Comparison of ENCODE assay signal across 10 cellular contexts in the genomic region with DNA sequence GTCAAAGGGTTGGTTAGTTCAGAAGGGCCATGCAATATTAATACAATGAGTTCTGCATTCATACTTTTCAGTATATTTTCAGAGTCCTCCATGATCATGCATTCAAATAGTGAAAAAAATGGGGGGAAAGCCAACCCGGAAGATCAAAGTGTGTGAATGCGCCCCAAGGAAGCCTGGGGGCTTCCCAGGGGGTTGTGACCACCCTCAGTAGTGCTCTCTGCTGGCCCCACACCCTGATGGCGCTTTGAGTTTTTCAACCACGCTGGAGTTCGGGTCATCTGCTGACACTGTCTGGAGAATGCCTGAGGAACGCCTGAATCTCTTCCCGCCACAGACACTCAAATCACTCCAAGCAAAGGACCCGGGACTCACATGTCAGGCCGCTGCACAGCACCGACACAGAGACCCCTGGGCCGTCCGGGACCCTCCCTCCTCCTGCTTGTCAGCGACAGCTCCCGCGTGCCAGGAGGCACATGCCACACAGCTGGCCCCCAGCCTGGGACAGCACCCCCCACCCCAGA. TPM values are rescaled to one million over a fixed set of nuclear protein-coding genes. Genes with fewer than 3 reads are reported as not detected.
A peak's percentile ranks its signal among the peaks of the same experiment; 100 is the strongest.
DNase-seq lines count a peak whose midpoint lies in the region; ATAC-seq, FAIRE-seq and TF ChIP-seq lines count a peak whose summit lies in the region.
"Had no signal": no experiment of that assay in that cellular context is flagged by ENCODE, and none has a peak within 500 bp of the region (broad histone marks: within the 10 kb centered on the region; RNA-seq: fewer than 3 reads in every experiment).

No MANE protein-coding gene starts in this region.

- peaks cover 43% of the 10 kb centered on the region for H3K79me2 ChIP-seq in HepG2 (ENCODE audit: insufficient read depth, low read length)

- H3K4me2 ChIP-seq in HepG2 (ENCODE audit: low read depth, low read length) = peak overlapping the region; percentile 87

- H2AFZ ChIP-seq in HepG2 (ENCODE audit: low read length) = no peak overlapping the region

- peaks cover 20% of the 10 kb centered on the region for H3K27me3 Mint-ChIP-seq in brain

- no peaks in the 10 kb centered on the region for H3K36me3 Mint-ChIP-seq in brain
- H3K36me3 Mint-ChIP-seq: CD4-positive, CD25-positive, alpha-beta regulatory T cell had no signal

- H3K9me3 ChIP-seq in HepG2 (ENCODE audit: low read length) (no peaks in the 10 kb centered on the region), tibial artery (no peaks in the 10 kb centered on the region)

- peaks cover 10% of the 10 kb centered on the region; the same call in 1 of the 2 replicates for H4K20me1 ChIP-seq in HepG2 (ENCODE audit: insufficient read depth, low read length)

- H3K4me1 ChIP-seq in HepG2 (ENCODE audit: insufficient read depth, low read length) (peaks cover 68% of the 10 kb centered on the region), tibial artery (peaks cover 0 to 88% (median 69%) of the 10 kb centered on the region in 4 donors)

- H3K4me3 ChIP-seq in HepG2 (replicated peaks in 1 of 3; ENCODE audit: insufficient read depth in 1 of 3, low read depth in 2 of 3, low read length in 3 of 3) (peak overlapping the region; percentile 86 to 91 (median 89)), tibial artery (peak overlapping the region; percentile 72)

- TF ChIP-seq EP300 in HepG2 (IDR thresholded peaks at IDR 0.05; ENCODE audit: low read depth in 2 of 2, low read length in 2 of 2) (no peak), HepG2 (CRISPR knock-in tag; IDR thresholded peaks at IDR 0.05; ENCODE audit: borderline replicate concordance) (no peak)

- H3K27ac ChIP-seq in HepG2 (ENCODE audit: extremely low read length, insufficient read depth, low read length) (peak overlapping the region; percentile 82), tibial artery (peak overlapping the region; percentile 88 to 89)

- no peaks in the 10 kb centered on the region; a peak in 1 of 5 replicates for H3K27me3 ChIP-seq in HepG2 (ENCODE audit: control insufficient read depth in 1 of 2, insufficient read depth in 2 of 2, low read length in 2 of 2)
- no peaks in the 10 kb centered on the region for H3K27me3 ChIP-seq in tibial artery

- peak overlapping the region; percentile 74 to 98 (median 95) for H3K4me3 Mint-ChIP-seq in brain
- H3K4me3 Mint-ChIP-seq: activated T-helper 1 cell treated with anti-CD3 and anti-CD28 coated beads, Interleukin-12 subunit alpha, Interleukin-12 subunit beta, Interleukin-2, Interleukin-4 antibody, amounts not matched to agents 30 ng/mL and 10 ng/mL and 1 ng/mL, durations not matched to agents 14 hours and 24 hours and 36 hours; CD4-positive, CD25-positive, alpha-beta regulatory T cell had no signal

- BruUV-seq in HepG2 (replicated peaks; lab: Mats Ljungman, UMichigan) = no TSS peak

- H3K4me1 Mint-ChIP-seq in brain = peaks cover 75% of the 10 kb centered on the region
- H3K4me1 Mint-ChIP-seq: CD4-positive, CD25-positive, alpha-beta regulatory T cell had no signal

- in situ Hi-C loops in HepG2 (cut with HindIII; ENCODE audit: extremely low pct_ligation_motif_present, low pct_unique_long_range_greater_than_20kb) = no loop called here

- POLR2A ChIA-PET in HepG2 (lab: Yijun Ruan, JAX) = interaction anchor here (0.7 to 3.3 kb wide), 18 partner anchors 10 to 225 kb away, joined by 3 to 25 read pairs (median 5); no protein-coding TSS in a partner anchor

- TF ChIP-seq CTCF in brain (conservative IDR thresholded peaks at IDR 0.05) (peak in 1 of 2 experiments; percentile 13), HepG2 (CRISPR knock-in tag; IDR thresholded peaks at IDR 0.05) (0 out of 2 replicates have a peak, but pooled peaks have one; percentile 31), tibial artery (IDR thresholded peaks at IDR 0.05) (no peak)

- peak overlapping the region in 4 of 5 experiments; percentile 85 to 94 (median 90) for H3K27ac Mint-ChIP-seq in brain
- H3K27ac Mint-ChIP-seq: activated T-helper 1 cell treated with anti-CD3 and anti-CD28 coated beads, Interleukin-12 subunit alpha, Interleukin-12 subunit beta, Interleukin-2, Interleukin-4 antibody, amounts not matched to agents 30 ng/mL and 10 ng/mL and 1 ng/mL, durations not matched to agents 14 hours and 24 hours and 36 hours; CD4-positive, CD25-positive, alpha-beta regulatory T cell had no signal

- TF ChIP-seq RAD21 in HepG2 (CRISPR knock-in tag; IDR thresholded peaks at IDR 0.05) = no peak

- ATAC-seq in HepG2 (peak; percentile 11), HG02571 (IDR thresholded peaks at IDR 0.05; ENCODE audit: unreplicated experiment) (no peak), GM21717 (IDR thresholded peaks at IDR 0.05; ENCODE audit: unreplicated experiment) (no peak), GM18870 (IDR thresholded peaks at IDR 0.05; ENCODE audit: unreplicated experiment) (no peak)

- peak overlapping the region; percentile 92 for H3K9ac ChIP-seq in HepG2 (ENCODE audit: insufficient read depth, low read depth, low read length)

- CTCF ChIA-PET in HepG2 (lab: Yijun Ruan, JAX; ENCODE audit: low intra/inter-chr PET ratio, low total read pairs) = no interaction called here

- intact Hi-C loops in HepG2 (cut with micrococcal nuclease; ENCODE audit: unreplicated experiment) (loop anchor here (1.0 to 5.0 kb wide), 4 partner anchors 41 to 236 kb away; no protein-coding TSS in a partner anchor), tibial artery (cut with DNase I; ENCODE audit: low total_unique reads) (loop anchor here (10.0 kb wide), 1 partner anchor 194 kb away; no protein-coding TSS in a partner anchor)

- H3K9me3 Mint-ChIP-seq in brain = peaks cover 4 to 10% (median 6%) of the 10 kb centered on the region in 5 experiments
- H3K9me3 Mint-ChIP-seq: activated T-helper 1 cell treated with anti-CD3 and anti-CD28 coated beads, Interleukin-12 subunit alpha, Interleukin-12 subunit beta, Interleukin-2, Interleukin-4 antibody, amounts not matched to agents 30 ng/mL and 10 ng/mL and 1 ng/mL, durations not matched to agents 14 hours and 24 hours and 36 hours had no signal

- WGBS in HepG2 (ENCODE audit: low lambda C conversion rate) = 0% methylated on average over 11 of the region's 15 CpGs

- peaks cover 1 to 11% of the 10 kb centered on the region in 2 experiments; a peak in 4 of 5 replicates for H3K36me3 ChIP-seq in HepG2 (replicated peaks in 1 of 2; ENCODE audit: control insufficient read depth in 1 of 2, insufficient read depth in 2 of 2, low read length in 2 of 2)
- H3K36me3 ChIP-seq in tibial artery = no peaks in the 10 kb centered on the region

- no peak for TF ChIP-seq POLR2A in HepG2 (IDR thresholded peaks at IDR 0.05; ENCODE audit: insufficient read depth in 1 of 2, low read depth in 2 of 2, low read length in 2 of 2)

- no peak for FAIRE-seq in HepG2 (lab: Jason Lieb, UNC)

- peak; percentile 38 for DNase-seq in NCI-H146 (lab: John Stamatoyannopoulos, UW)
- DNase-seq in NCI-H146 treated with DMSO at 0.1 percent for 48 hours (lab: John Stamatoyannopoulos, UW; ENCODE audit: unreplicated experiment) = no peak
- peak; percentile 12 for DNase-seq in HepG2 (ENCODE audit: low spot score)
- DNase-seq in tibial artery = no peak
- DNase-seq: CD4-positive, CD25-positive, alpha-beta regulatory T cell had no signal

TF ChIP-seq in HepG2, 621 proteins besides CTCF, POLR2A, EP300 and RAD21 (continues in another document):
- peak; percentile 48 for TF ChIP-seq ASH2L (IDR thresholded peaks at IDR 0.05; ENCODE audit: insufficient read length, low read depth, low read length)
- peak; percentile 80; the same call in 1 of the 2 replicates for TF ChIP-seq TGIF2 (CRISPR knock-in tag; IDR thresholded peaks at IDR 0.05)
- TF ChIP-seq, protein P1, sequence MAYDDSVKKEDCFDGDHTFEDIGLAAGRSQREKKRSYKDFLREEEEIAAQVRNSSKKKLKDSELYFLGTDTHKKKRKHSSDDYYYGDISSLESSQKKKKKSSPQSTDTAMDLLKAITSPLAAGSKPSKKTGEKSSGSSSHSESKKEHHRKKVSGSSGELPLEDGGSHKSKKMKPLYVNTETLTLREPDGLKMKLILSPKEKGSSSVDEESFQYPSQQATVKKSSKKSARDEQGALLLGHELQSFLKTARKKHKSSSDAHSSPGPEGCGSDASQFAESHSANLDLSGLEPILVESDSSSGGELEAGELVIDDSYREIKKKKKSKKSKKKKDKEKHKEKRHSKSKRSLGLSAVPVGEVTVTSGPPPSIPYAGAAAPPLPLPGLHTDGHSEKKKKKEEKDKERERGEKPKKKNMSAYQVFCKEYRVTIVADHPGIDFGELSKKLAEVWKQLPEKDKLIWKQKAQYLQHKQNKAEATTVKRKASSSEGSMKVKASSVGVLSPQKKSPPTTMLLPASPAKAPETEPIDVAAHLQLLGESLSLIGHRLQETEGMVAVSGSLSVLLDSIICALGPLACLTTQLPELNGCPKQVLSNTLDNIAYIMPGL (CRISPR knock-in tag; IDR thresholded peaks at IDR 0.05; ENCODE audit: borderline replicate concordance in 1 of 2, low read depth in 1 of 2) = peak in 1 of 2 experiments; percentile 23; a peak in 2 of 4 replicates
- no peak for TF ChIP-seq ZNF775 (CRISPR knock-in tag; IDR thresholded peaks at IDR 0.05; ENCODE audit: borderline replicate concordance)
- no peak for TF ChIP-seq ZNF672 (CRISPR knock-in tag; IDR thresholded peaks at IDR 0.05)

RNA-seq across cellular contexts. Expression of gene TNS3, which starts 1.0 kb away (rescaled TPM):
- polyA plus RNA-seq in brain (ENCODE audit: insufficient read depth, low read depth, low replicate concordance) (28.1 TPM), HepG2 (2011; rRNA removed) (52.9 and 55.1 TPM in 2 replicates)
- 51.3 and 55.7 TPM in 2 replicates for total RNA-seq in HepG2 (2016; rRNA removed; fragmentation: Illumina TruSeq; extraction: Trizol)
- 14.9 and 19.1 TPM in 2 replicates for total RNA-seq in HepG2 (2016; cell fraction: cytosol; rRNA removed; fragmentation: Illumina TruSeq; extraction: Trizol; ENCODE audit: low read depth)
- 45.5 and 52.6 TPM in 2 replicates for total RNA-seq in HepG2 (2016; cell fraction: insoluble cytoplasmic fraction; rRNA removed; fragmentation: Illumina TruSeq; extraction: Trizol)
- total RNA-seq in HepG2 (2016; cell fraction: membrane; rRNA removed; fragmentation: Illumina TruSeq; extraction: Trizol) = 16.6 and 16.8 TPM in 2 replicates
- total RNA-seq in HepG2 (2016; cell fraction: nucleus; rRNA removed; fragmentation: Illumina TruSeq; extraction: Trizol) = 72.4 and 83.0 TPM in 2 replicates
- 28.4 and 33.2 TPM in 2 replicates for polyA plus RNA-seq in HepG2 (2011; cell fraction: cytosol; rRNA removed)
- polyA plus RNA-seq in HepG2 (2011; cell fraction: nucleus; rRNA removed) = 76.4 and 98.4 TPM in 2 replicates
- 48.6 and 60.6 TPM in 2 replicates for polyA plus RNA-seq in HepG2 (2012)
- 1.6 and 1.9 TPM in 2 replicates for polyA plus RNA-seq in HepG2 (2016; cell fraction: cytosol; fragmentation: Illumina TruSeq; extraction: Trizol; ENCODE audit: low read depth)
- polyA plus RNA-seq in HepG2 (2016; cell fraction: insoluble cytoplasmic fraction; fragmentation: Illumina TruSeq; extraction: Trizol; ENCODE audit: low read depth) = 32.3 and 39.6 TPM in 2 replicates
- 3.7 and 4.3 TPM in 2 replicates for polyA plus RNA-seq in HepG2 (2016; cell fraction: membrane; fragmentation: Illumina TruSeq; extraction: Trizol; ENCODE audit: low read depth)
- 56.5 and 64.9 TPM in 2 replicates for polyA plus RNA-seq in HepG2 (2016; cell fraction: nucleus; fragmentation: Illumina TruSeq; extraction: Trizol; ENCODE audit: insufficient read depth, low read depth)
- polyA minus RNA-seq in HepG2 (2011; rRNA and poly(A)+ RNA removed; ENCODE audit: low replicate concordance) = 29.7 and 302 TPM in 2 replicates
- polyA minus RNA-seq in HepG2 (2011; cell fraction: cytosol; rRNA and poly(A)+ RNA removed) = 53.8 and 56.5 TPM in 2 replicates
- 139 and 170 TPM in 2 replicates for polyA minus RNA-seq in HepG2 (2011; cell fraction: nucleus; rRNA and poly(A)+ RNA removed)
- polyA plus RNA-seq: CD4-positive, CD25-positive, alpha-beta regulatory T cell had no signal

Comparison
In these comparisons a context has a peak if more than half of its experiments do, and no peak if none do; other contexts are left out.
1. DNase-seq: peak in NCI-H146 (single experiment) and HepG2 (single experiment); none in NCI-H146 treated with DMSO at 0.1 percent for 48 hours (single experiment) and tibial artery (0 of 2).